1 cellular context compared by ENCODE assay signal in genomic region chr16:4850211-4850610, GRCh38.
TF ChIP-seq lines count a peak whose summit lies in the region.

No MANE protein-coding gene starts in this region.

TF ChIP-seq in GM23338, 12 proteins besides CTCF, POLR2A, EP300 and RAD21 (continued from another document):
- TF ChIP-seq ZNF462 (CRISPR knock-in tag; IDR thresholded peaks at IDR 0.05), result no peak
TF ChIP-seq in GM23338: peak in this region for 0.
